8 cellular contexts compared by ENCODE assay signal in genomic region chr10:128150045-128150493, GRCh38. TPM values are rescaled to one million over a fixed set of nuclear protein-coding genes. Genes with fewer than 3 reads are reported as not detected.
DNase-seq lines count a peak whose midpoint lies in the region; ATAC-seq and TF ChIP-seq lines count a peak whose summit lies in the region.

No MANE protein-coding gene starts in this region.

- H3K4me3 ChIP-seq in Karpas-422 (ENCODE audit: low read length): peak overlapping the region; percentile 60; the same call in 1 of the 2 replicates
- peak overlapping the region; percentile 40 to 44 for H3K4me3 ChIP-seq in ascending aorta
- H3K4me3 ChIP-seq in sigmoid colon: peak overlapping the region; percentile 14 to 44 (median 34)

- TF ChIP-seq CTCF in ascending aorta (IDR thresholded peaks at IDR 0.05): peak; percentile 39 to 64 (median 54)
- peak in 3 of 4 experiments; percentile 36 to 74 (median 39) for TF ChIP-seq CTCF in sigmoid colon (IDR thresholded peaks at IDR 0.05)

- no peak for TF ChIP-seq POLR2A in sigmoid colon (IDR thresholded peaks at IDR 0.05)

- peaks cover 3% of the 10 kb centered on the region for H3K4me1 ChIP-seq in Karpas-422 (ENCODE audit: low read length)
- H3K4me1 ChIP-seq in ascending aorta: no peaks in the 10 kb centered on the region
- H3K4me1 ChIP-seq in sigmoid colon: peaks cover 0 to 10% (median 7%) of the 10 kb centered on the region in 4 donors

- H3K9me2 ChIP-seq in Karpas-422 (replicated peaks; ENCODE audit: insufficient read depth, low read length): no peaks in the 10 kb centered on the region

- intact Hi-C loops in ascending aorta (cut with DNase I) (no loop called here), sigmoid colon (cut with DNase I) (no loop called here)

- ATAC-seq in GM21786 (IDR thresholded peaks at IDR 0.05; ENCODE audit: unreplicated experiment): peak; percentile 85

- no peaks in the 10 kb centered on the region for H3K27me3 ChIP-seq in Karpas-422 (ENCODE audit: low read length)
- H3K27me3 ChIP-seq in ascending aorta: no peaks in the 10 kb centered on the region
- H3K27me3 ChIP-seq in sigmoid colon: peaks cover 5 to 33% (median 20%) of the 10 kb centered on the region in 3 donors

- DNase-seq in EL: peak; percentile 64
- DNase-seq in Karpas-422: peak; percentile 88
- DNase-seq in T-helper 1 cell: peak; percentile 67 to 81 (median 72)
- DNase-seq in ascending aorta (ENCODE audit: low spot score in 2 of 2): no peak
- peak in 45 of 51 donors; percentile 3 to 77 (median 38) for DNase-seq in hypothalamus (lab: John Stamatoyannopoulos, UW)
- peak; percentile 68 for DNase-seq in sigmoid colon
- DNase-seq in OCI-M2 (lab: John Stamatoyannopoulos, UW; ENCODE audit: unreplicated experiment): no peak

- 1% methylated on average over 53 of the region's 53 CpGs for WGBS in sigmoid colon, 2 donors

- no peaks in the 10 kb centered on the region for H3K36me3 ChIP-seq in Karpas-422 (ENCODE audit: insufficient read depth, low read length)
- no peaks in the 10 kb centered on the region for H3K36me3 ChIP-seq in ascending aorta
- no peaks in the 10 kb centered on the region for H3K36me3 ChIP-seq in sigmoid colon

- peak overlapping the region; percentile 41 for H3K9ac ChIP-seq in Karpas-422 (ENCODE audit: low read length)

- no peaks in the 10 kb centered on the region for H3K79me2 ChIP-seq in Karpas-422 (ENCODE audit: low read length)

- peak overlapping the region; percentile 68 for H3K4me2 ChIP-seq in Karpas-422 (ENCODE audit: low read depth, low read length, poor library complexity, severe bottlenecking)

- H3K9me3 ChIP-seq in Karpas-422 (ENCODE audit: low read length) (no peaks in the 10 kb centered on the region), ascending aorta (no peaks in the 10 kb centered on the region), sigmoid colon (no peaks in the 10 kb centered on the region)

- no peak overlapping the region for H3K27ac ChIP-seq in Karpas-422 (ENCODE audit: low read length)
- no peak overlapping the region for H3K27ac ChIP-seq in ascending aorta
- no peak overlapping the region for H3K27ac ChIP-seq in sigmoid colon

- TF ChIP-seq EP300 in sigmoid colon (IDR thresholded peaks at IDR 0.05): no peak

- peak overlapping the region; percentile 36; the same call in 1 of the 2 replicates for H2AFZ ChIP-seq in Karpas-422 (ENCODE audit: low read length)

- no peaks in the 10 kb centered on the region for H4K20me1 ChIP-seq in Karpas-422 (ENCODE audit: insufficient read depth, low read depth, low read length)

RNA-seq across cellular contexts. Expression of gene MKI67, which starts 23.8 kb away (rescaled TPM):
- total RNA-seq in Karpas-422 (2014; rRNA removed; shearing (Covaris generic); ENCODE audit: low replicate concordance): 23.7 and 33.1 TPM in 2 replicates
- total RNA-seq in ascending aorta: 0.64 TPM
- total RNA-seq in sigmoid colon: 1 to 10 TPM in 2 of 4 donors, under 1 TPM in 2; 0.49 to 2.0 (median 1.2) TPM
- 10 to 100 TPM in 1 of 3 donors, 1 to 10 TPM in 1, under 1 TPM in 1; 0.60 to 29.0 (median 1.2) TPM for polyA plus RNA-seq in sigmoid colon

Comparison
In these comparisons a context has a peak if more than half of its experiments do, and no peak if none do; other contexts are left out.
1. DNase-seq: peak in EL (single experiment), Karpas-422 (single experiment), T-helper 1 cell (5 of 5), hypothalamus (45 of 51) and sigmoid colon (single experiment); none in ascending aorta (0 of 2) and OCI-M2 (single experiment).
2. Peak in every context shown above with its lines, with median percentiles within 50 percentile points of each other: H3K4me3 ChIP-seq.